ENCODE assay signal across 22 cellular contexts in genomic region chr1:2320760-2321159, GRCh38.
DNase-seq lines count a peak whose midpoint lies in the region; ATAC-seq and TF ChIP-seq lines count a peak whose summit lies in the region.
"Had no signal": no experiment of that assay in that cellular context is flagged by ENCODE, and none has a peak within 500 bp of the region (broad histone marks: within the 10 kb centered on the region; RNA-seq: fewer than 3 reads in every experiment).

No MANE protein-coding gene starts in this region.

- WGBS in sigmoid colon, 2 donors, result 66 to 81% methylated on average over 13 of the region's 13 CpGs

- TF ChIP-seq EP300 in sigmoid colon (IDR thresholded peaks at IDR 0.05), result no peak

- no peak overlapping the region for H3K4me3 ChIP-seq in brain microvascular endothelial cell (ENCODE audit: low read depth, low read length)
- no peak overlapping the region for H3K4me3 ChIP-seq in lower lobe of right lung
- H3K4me3 ChIP-seq in sigmoid colon, result no peak overlapping the region
- H3K4me3 ChIP-seq: A549; BLaER1 treated with 17β-estradiol and CSF1 and Interleukin-3, amounts not matched to agents 10 nM and 100 nM had no signal

- no peak for TF ChIP-seq POLR2A in sigmoid colon (IDR thresholded peaks at IDR 0.05)

- ATAC-seq in lower lobe of right lung (no peak), HG03280 (IDR thresholded peaks at IDR 0.05; ENCODE audit: unreplicated experiment) (no peak), HG02571 (IDR thresholded peaks at IDR 0.05; ENCODE audit: unreplicated experiment) (no peak)
- ATAC-seq: A549; foreskin keratinocyte; right cardiac atrium; stimulated activated naive B cell treated with anti-CD40 and anti-IgM and Interleukin-4, amounts not matched to agents 10 μg/mL and 1 μg/mL and 100 μg/mL, for 72 hours had no signal

- no peak overlapping the region for H3K27ac ChIP-seq in brain microvascular endothelial cell
- H3K27ac ChIP-seq in lower lobe of right lung, result peak overlapping the region; percentile 87
- H3K27ac ChIP-seq in sigmoid colon, result peak overlapping the region; percentile 77 to 93 (median 90)
- H3K27ac ChIP-seq: A549; BLaER1 treated with 17β-estradiol and CSF1 and Interleukin-3, amounts not matched to agents 10 nM and 100 nM; foreskin keratinocyte; neutrophil had no signal

- H3K27me3 ChIP-seq in brain microvascular endothelial cell (replicated peaks), result no peaks in the 10 kb centered on the region
- H3K27me3 ChIP-seq in lower lobe of right lung (ENCODE audit: low read depth), result no peaks in the 10 kb centered on the region
- H3K27me3 ChIP-seq in sigmoid colon, result no peaks in the 10 kb centered on the region

- TF ChIP-seq CTCF in brain microvascular endothelial cell (IDR thresholded peaks at IDR 0.05; ENCODE audit: low read depth, low read length, missing control alignments), result no peak
- TF ChIP-seq CTCF in lower lobe of right lung (IDR thresholded peaks at IDR 0.05), result no peak
- no peak for TF ChIP-seq CTCF in sigmoid colon (IDR thresholded peaks at IDR 0.05)

- intact Hi-C loops in lower lobe of right lung (cut with DNase I), result no loop called here
- intact Hi-C loops in sigmoid colon (cut with DNase I), result no loop called here

- peak; percentile 65 for DNase-seq in Daoy (ENCODE audit: low read depth)
- DNase-seq in brain microvascular endothelial cell, result peak; percentile 16
- no peak for DNase-seq in lower lobe of right lung
- no peak for DNase-seq in sigmoid colon
- no peak for DNase-seq in KG1 (lab: John Stamatoyannopoulos, UW)
- DNase-seq in activated CD4-positive, alpha-beta T cell treated with anti-CD3 and anti-CD28 coated beads for 4 hours, result no peak
- DNase-seq: activated naive CD4-positive, alpha-beta T cell; activated T-cell treated with anti-CD3 and anti-CD28 coated beads for 4 hours; anterior cingulate cortex; Calu3; foreskin keratinocyte; kidney; NCI-H1417 treated with DMSO at 0.1 percent for 48 hours; NCI-H524 treated with DMSO at 0.1 percent for 48 hours; SIG-M5; stimulated activated naive B cell treated with anti-CD40 and anti-IgM and Interleukin-4, amounts not matched to agents 10 μg/mL and 1 μg/mL and 100 μg/mL, for 72 hours had no signal

- no peaks in the 10 kb centered on the region for H3K36me3 ChIP-seq in brain microvascular endothelial cell (replicated peaks)
- H3K36me3 ChIP-seq in lower lobe of right lung, result no peaks in the 10 kb centered on the region
- no peaks in the 10 kb centered on the region for H3K36me3 ChIP-seq in sigmoid colon
- H3K36me3 ChIP-seq: BLaER1 treated with 17β-estradiol and CSF1 and Interleukin-3, amounts not matched to agents 10 nM and 100 nM; neutrophil had no signal

- H3K9me3 ChIP-seq in lower lobe of right lung (no peaks in the 10 kb centered on the region), sigmoid colon (no peaks in the 10 kb centered on the region)
- H3K9me3 ChIP-seq: A549, neutrophil had no signal

- peaks cover 42% of the 10 kb centered on the region for H3K4me1 ChIP-seq in lower lobe of right lung
- peaks cover 0 to 73% (median 54%) of the 10 kb centered on the region in 4 donors for H3K4me1 ChIP-seq in sigmoid colon
- H3K4me1 ChIP-seq: A549, foreskin keratinocyte had no signal

- in situ Hi-C loops in brain microvascular endothelial cell (cut with HindIII; ENCODE audit: low pct_ligation_motif_present, low sequenced_read_pairs), result loop anchor here (25.0 kb wide), 1 partner anchor 108 kb away; no protein-coding TSS in a partner anchor

Comparison
In these comparisons a context has a peak if more than half of its experiments do, and no peak if none do; other contexts are left out.
1. DNase-seq: peak in Daoy (single experiment) and brain microvascular endothelial cell (single experiment); none in lower lobe of right lung (single experiment), sigmoid colon (single experiment), KG1 (single experiment) and activated CD4-positive, alpha-beta T cell treated with anti-CD3 and anti-CD28 coated beads for 4 hours (0 of 2).